27 cellular contexts compared by ENCODE assay signal in the genomic region with DNA sequence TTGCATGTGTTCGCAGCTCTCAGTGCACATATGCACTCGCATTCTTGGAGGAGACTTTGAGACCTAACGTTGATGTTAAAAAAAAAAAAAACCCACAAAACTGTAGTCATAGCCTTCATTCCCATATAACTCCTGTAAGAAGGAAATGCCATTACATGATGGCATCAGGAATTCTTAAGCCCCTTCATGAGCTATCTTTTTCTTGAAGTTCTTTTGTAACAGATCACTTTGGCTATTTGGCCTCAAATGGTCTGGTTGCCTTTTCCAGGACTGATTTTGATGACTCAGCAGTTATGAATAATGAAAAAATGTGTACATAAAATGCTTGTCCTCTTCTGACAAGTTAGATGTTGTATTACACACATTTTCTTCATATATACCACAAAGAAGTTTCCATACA.
DNase-seq lines count a peak whose midpoint lies in the region; ATAC-seq, FAIRE-seq and TF ChIP-seq lines count a peak whose summit lies in the region.
"Had no signal": no experiment of that assay in that cellular context is flagged by ENCODE, and none has a peak within 500 bp of the region (broad histone marks: within the 10 kb centered on the region; RNA-seq: fewer than 3 reads in every experiment).

No MANE protein-coding gene starts in this region.

- peak; percentile 87 for FAIRE-seq in A549 (lab: Jason Lieb, UNC)
- FAIRE-seq: GM12878 had no signal

- peak overlapping the region; percentile 69 to 80 for H3K27ac ChIP-seq in A549
- H3K27ac ChIP-seq in mesenchymal stem cell (ENCODE audit: low read length, poor library complexity, severe bottlenecking): no peak overlapping the region
- no peak overlapping the region for H3K27ac ChIP-seq in A673 (ENCODE audit: low read depth, low read length, poor library complexity, severe bottlenecking)
- H3K27ac ChIP-seq: gastroesophageal sphincter, upper lobe of left lung had no signal

- H3K9me3 ChIP-seq in A549 (no peaks in the 10 kb centered on the region), mesenchymal stem cell (ENCODE audit: control insufficient read depth, low read length) (no peaks in the 10 kb centered on the region), A673 (ENCODE audit: low read depth, low read length, poor library complexity, severe bottlenecking) (no peaks in the 10 kb centered on the region)
- H3K9me3 ChIP-seq: BE2C, upper lobe of left lung had no signal

- no peak overlapping the region for H3K27ac Mint-ChIP-seq in T-cell
- H3K27ac Mint-ChIP-seq: activated B cell treated with CpG ODN at 0.5 μM for 24 hours; activated CD4-positive, alpha-beta T cell treated with anti-CD3 and anti-CD28 coated beads, Interleukin-2, amount 10 ng/mL, durations not matched to agents 7 days and 5 days; activated naive CD8-positive, alpha-beta T cell treated with anti-CD3 and anti-CD28 coated beads, Interleukin-2, amount 10 ng/mL, durations not matched to agents 7 days and 5 days; CD8-positive, alpha-beta T cell; natural killer cell treated with Interleukin-12 subunit alpha and Interleukin-12 subunit beta and Interleukin-15 and Interleukin-18, amount 100 ng/mL, for 72 hours had no signal

- H4K91ac ChIP-seq in mesenchymal stem cell (ENCODE audit: low read length): no peak overlapping the region

- ATAC-seq in A549 (peak in 1 of 2 experiments; percentile 47; a peak in 3 of 6 replicates), left colon (no peak), T-cell (replicated peaks in 1 of 4) (no peak)
- ATAC-seq: CD8-positive, alpha-beta T cell; gastroesophageal sphincter; GM12878; natural killer cell treated with Interleukin-12 subunit alpha and Interleukin-12 subunit beta and Interleukin-15 and Interleukin-18, amount 100 ng/mL, for 72 hours had no signal

- H3K79me1 ChIP-seq in mesenchymal stem cell (replicated peaks; ENCODE audit: low read length, poor library complexity, severe bottlenecking): no peaks in the 10 kb centered on the region

- H3K27me3 Mint-ChIP-seq in T-cell: peaks cover 0 to 14% of the 10 kb centered on the region in 2 donors

- intact Hi-C loops in left colon (cut with DNase I, micrococcal nuclease): loop anchor here in 1 of 2 donors (5.0 kb wide), 1 partner anchor 477 kb away; no protein-coding TSS in a partner anchor
- intact Hi-C loops in A673 (cut with micrococcal nuclease; ENCODE audit: unreplicated experiment): no loop called here

- no peak overlapping the region for H3K4me3 Mint-ChIP-seq in T-cell
- H3K4me3 Mint-ChIP-seq: activated B cell treated with CpG ODN at 0.5 μM for 24 hours; activated CD4-positive, alpha-beta T cell treated with anti-CD3 and anti-CD28 coated beads, Interleukin-2, amount 10 ng/mL, durations not matched to agents 7 days and 5 days; activated naive CD8-positive, alpha-beta T cell treated with anti-CD3 and anti-CD28 coated beads, Interleukin-2, amount 10 ng/mL, durations not matched to agents 7 days and 5 days; CD8-positive, alpha-beta T cell; natural killer cell treated with Interleukin-12 subunit alpha and Interleukin-12 subunit beta and Interleukin-15 and Interleukin-18, amount 100 ng/mL, for 72 hours had no signal

- no peak overlapping the region for H3K23ac ChIP-seq in mesenchymal stem cell (ENCODE audit: low read length in 2 of 2)

- BruUV-seq in A673 (replicated peaks; lab: Mats Ljungman, UMichigan): no TSS peak

- peak in 1 of 2 experiments; percentile 80 for DNase-seq in A549 (ENCODE audit: low read depth in 1 of 2, low spot score in 1 of 2)
- DNase-seq in HT1080 (ENCODE audit: low read depth): peak; percentile 42
- DNase-seq in cardiac fibroblast (ENCODE audit: low read depth in 2 of 2): peak; percentile 12 to 31
- DNase-seq in mesenchymal stem cell: peak; percentile 8
- DNase-seq in A172 (ENCODE audit: low spot score): no peak
- DNase-seq in left colon: no peak
- DNase-seq in A673 (ENCODE audit: low spot score): no peak
- no peak for DNase-seq in T-cell
- DNase-seq: activated B cell treated with CpG ODN at 0.5 μM for 24 hours; activated CD4-positive, alpha-beta T cell treated with anti-CD3 and anti-CD28 coated beads, Interleukin-2, amount 10 ng/mL, durations not matched to agents 7 days and 5 days; activated effector memory CD4-positive, alpha-beta T cell treated with anti-CD3 and anti-CD28 coated beads, Interleukin-2, amount 50 U/mL, for 16 hours; activated naive CD8-positive, alpha-beta T cell treated with anti-CD3 and anti-CD28 coated beads, Interleukin-2, amount 10 ng/mL, durations not matched to agents 7 days and 5 days; BE2C; CD8-positive, alpha-beta T cell; cerebellar nuclear complex; H7; hippocampal formation; NCI-H1092; NCI-H187; NCI-H2171; NCI-H524; NK-92 treated with Interleukin-12 subunit alpha and Interleukin-12 subunit beta, amount 100 ng/mL, for 24 hours; stimulated activated naive CD4-positive, alpha-beta T cell; upper lobe of left lung had no signal

- POLR2A ChIA-PET in A549 (lab: Yijun Ruan, JAX): interaction anchor here (1.1 kb wide), 1 partner anchor 473 kb away, joined by 5 read pairs; no protein-coding TSS in a partner anchor
- POLR2A ChIA-PET in A673 (lab: Charles Lee; ENCODE audit: low non-redundant PET): no interaction called here
- POLR2A ChIA-PET in T-cell (lab: Charles Lee): interaction anchor here in 1 of 2 donors (0.7 kb wide), 1 partner anchor 26 kb away, joined by 5 read pairs; no protein-coding TSS in a partner anchor

- no peak overlapping the region for H2BK120ac ChIP-seq in mesenchymal stem cell (ENCODE audit: low read depth, low read length)

- H2AFZ ChIP-seq in mesenchymal stem cell (ENCODE audit: low read depth, low read length): no peak overlapping the region

- no peak overlapping the region for H3K18ac ChIP-seq in mesenchymal stem cell (ENCODE audit: low read depth in 1 of 2, low read length in 2 of 2)

- no peak overlapping the region for H4K8ac ChIP-seq in mesenchymal stem cell (ENCODE audit: low read length)

- H3K4me3 ChIP-seq in A549 (no peak overlapping the region), cardiac fibroblast (replicated peaks in 1 of 2; ENCODE audit: low read depth in 2 of 2, low read length in 2 of 2) (no peak overlapping the region), mesenchymal stem cell (ENCODE audit: insufficient read depth in 1 of 2, low read depth in 1 of 2, low read length in 2 of 2) (no peak overlapping the region), A673 (ENCODE audit: low read depth, low read length, poor library complexity, severe bottlenecking) (no peak overlapping the region)
- H3K4me3 ChIP-seq: gastroesophageal sphincter, GM12878, upper lobe of left lung had no signal

- H3K9me3 Mint-ChIP-seq in T-cell: peaks cover 0 to 2% (median 0%) of the 10 kb centered on the region in 3 donors
- H3K9me3 Mint-ChIP-seq: activated B cell treated with CpG ODN at 0.5 μM for 24 hours; activated CD4-positive, alpha-beta T cell treated with anti-CD3 and anti-CD28 coated beads, Interleukin-2, amount 10 ng/mL, durations not matched to agents 7 days and 5 days; activated naive CD8-positive, alpha-beta T cell treated with anti-CD3 and anti-CD28 coated beads, Interleukin-2, amount 10 ng/mL, durations not matched to agents 7 days and 5 days; CD8-positive, alpha-beta T cell; natural killer cell treated with Interleukin-12 subunit alpha and Interleukin-12 subunit beta and Interleukin-15 and Interleukin-18, amount 100 ng/mL, for 72 hours had no signal

- no peaks in the 10 kb centered on the region for H3K36me3 Mint-ChIP-seq in T-cell
- H3K36me3 Mint-ChIP-seq: activated naive CD8-positive, alpha-beta T cell treated with anti-CD3 and anti-CD28 coated beads, Interleukin-2, amount 10 ng/mL, durations not matched to agents 7 days and 5 days; CD8-positive, alpha-beta T cell; natural killer cell treated with Interleukin-12 subunit alpha and Interleukin-12 subunit beta and Interleukin-15 and Interleukin-18, amount 100 ng/mL, for 72 hours had no signal

- no peak for TF ChIP-seq POLR2A in A549 (IDR thresholded peaks at IDR 0.05; ENCODE audit: low read length)

- no peak overlapping the region for H2BK5ac ChIP-seq in mesenchymal stem cell (ENCODE audit: low read depth, low read length, poor library complexity, severe bottlenecking)

- H3K4me1 ChIP-seq in A549: peaks cover 61% of the 10 kb centered on the region
- no peaks in the 10 kb centered on the region for H3K4me1 ChIP-seq in mesenchymal stem cell (ENCODE audit: control insufficient read depth, insufficient read depth, low read depth, low read length)
- peaks cover 5% of the 10 kb centered on the region for H3K4me1 ChIP-seq in A673 (ENCODE audit: insufficient read depth, low read length, poor library complexity, severe bottlenecking)
- H3K4me1 ChIP-seq: BE2C, gastroesophageal sphincter, upper lobe of left lung had no signal

- H3K27me3 ChIP-seq in mesenchymal stem cell (ENCODE audit: control insufficient read depth in 1 of 2, insufficient read depth in 1 of 2, low read length in 2 of 2) (peaks cover 0 to 3% of the 10 kb centered on the region in 2 experiments), A673 (replicated peaks; ENCODE audit: insufficient read depth, low read depth, low read length, poor library complexity) (no peaks in the 10 kb centered on the region)
- H3K27me3 ChIP-seq: BE2C, gastroesophageal sphincter, upper lobe of left lung had no signal

- no peak overlapping the region for H3K4ac ChIP-seq in mesenchymal stem cell (ENCODE audit: low read depth in 1 of 2, low read length in 2 of 2)

- no peak overlapping the region for H3K9ac ChIP-seq in mesenchymal stem cell (ENCODE audit: low read length)

- CTCF ChIA-PET in A549 (lab: Yijun Ruan, JAX): interaction anchor here (1.3 to 2.7 kb wide), 4 partner anchors 17 to 567 kb away, joined by 4 to 12 read pairs (median 6); no protein-coding TSS in a partner anchor
- CTCF ChIA-PET in A673 (lab: Charles Lee): interaction anchor here (0.7 kb wide), 1 partner anchor 1962 kb away, joined by 3 read pairs; no protein-coding TSS in a partner anchor
- CTCF ChIA-PET in T-cell (lab: Charles Lee): no interaction called here

- TF ChIP-seq CTCF in A549 (IDR thresholded peaks at IDR 0.05): no peak
- TF ChIP-seq CTCF in cardiac fibroblast (IDR thresholded peaks at IDR 0.05; ENCODE audit: low read depth, low read length): no peak
- no peak for TF ChIP-seq CTCF in A673 (conservative IDR thresholded peaks at IDR 0.05; ENCODE audit: low read depth, low read length)

- H3K36me3 ChIP-seq in mesenchymal stem cell (ENCODE audit: control insufficient read depth in 1 of 2, insufficient read depth in 2 of 2, low read depth in 1 of 2, low read length in 2 of 2) (no peaks in the 10 kb centered on the region), A673 (ENCODE audit: insufficient read depth, low read length, poor library complexity, severe bottlenecking) (no peaks in the 10 kb centered on the region)
- H3K36me3 ChIP-seq: BE2C, gastroesophageal sphincter, upper lobe of left lung had no signal

- H3K14ac ChIP-seq in mesenchymal stem cell (ENCODE audit: low read length in 2 of 2): no peak overlapping the region

- H2BK15ac ChIP-seq in mesenchymal stem cell (ENCODE audit: low read depth, poor library complexity, severe bottlenecking): no peak overlapping the region

- no peak overlapping the region for H2BK12ac ChIP-seq in mesenchymal stem cell (ENCODE audit: low read length in 2 of 2)

- no peak for TF ChIP-seq RAD21 in A549 (conservative IDR thresholded peaks at IDR 0.05 in 1 of 2, IDR thresholded peaks at IDR 0.05 in 1 of 2)

- TF ChIP-seq EP300 in A549 (IDR thresholded peaks at IDR 0.05): no peak

- no peak overlapping the region for H2AK5ac ChIP-seq in mesenchymal stem cell (ENCODE audit: low read length, severe bottlenecking)

- peak overlapping the region; percentile 64 for H3K4me2 ChIP-seq in A549
- H3K4me2 ChIP-seq in mesenchymal stem cell (ENCODE audit: low read length, poor library complexity, severe bottlenecking): no peak overlapping the region

- 25% methylated on average over 3 of the region's 3 CpGs for whole genome bisulfite sequencing in A549 (ENCODE audit: missing lambda C conversion rate)
- 91% methylated on average over 3 of the region's 3 CpGs for WGBS in mesenchymal stem cell

- H3K4me1 Mint-ChIP-seq in T-cell: no peaks in the 10 kb centered on the region
- H3K4me1 Mint-ChIP-seq: activated B cell treated with CpG ODN at 0.5 μM for 24 hours; activated CD4-positive, alpha-beta T cell treated with anti-CD3 and anti-CD28 coated beads, Interleukin-2, amount 10 ng/mL, durations not matched to agents 7 days and 5 days; activated naive CD8-positive, alpha-beta T cell treated with anti-CD3 and anti-CD28 coated beads, Interleukin-2, amount 10 ng/mL, durations not matched to agents 7 days and 5 days had no signal

Comparison
In these comparisons a context has a peak if more than half of its experiments do, and no peak if none do; other contexts are left out.
1. DNase-seq: peak in HT1080 (single experiment), cardiac fibroblast (2 of 2) and mesenchymal stem cell (single experiment); none in A172 (single experiment), left colon (0 of 2), A673 (single experiment) and T-cell (0 of 34).
2. H3K27ac ChIP-seq: peak in A549 (2 of 2); none in mesenchymal stem cell (single experiment) and A673 (single experiment).
3. CTCF ChIA-PET loops: an anchor here in A549 (1.3 to 2.7 kb wide) and A673 (0.7 kb wide); none called in T-cell.